In genomic region chr4:88791274-88791673, GRCh38 we compare ENCODE assay signal across 10 cellular contexts.
DNase-seq lines count a peak whose midpoint lies in the region; ATAC-seq, FAIRE-seq and TF ChIP-seq lines count a peak whose summit lies in the region.
"Had no signal": no experiment of that assay in that cellular context is flagged by ENCODE, and none has a peak within 500 bp of the region (broad histone marks: within the 10 kb centered on the region; RNA-seq: fewer than 3 reads in every experiment).

No MANE protein-coding gene starts in this region.

- H3K27ac ChIP-seq in KMS-11 = no peak overlapping the region
- H3K27ac ChIP-seq in astrocyte (ENCODE audit: low read depth, low read length) = no peak overlapping the region
- no peak overlapping the region for H3K27ac ChIP-seq in WERI-Rb-1

- H3K9me3 ChIP-seq in astrocyte (ENCODE audit: insufficient read depth, low read depth, low read length) (no peaks in the 10 kb centered on the region), WERI-Rb-1 (ENCODE audit: severe bottlenecking) (no peaks in the 10 kb centered on the region)
- H3K9me3 ChIP-seq: sigmoid colon had no signal

- H3K27me3 ChIP-seq in KMS-11 (ENCODE audit: insufficient read depth, low read depth) (no peaks in the 10 kb centered on the region), astrocyte (ENCODE audit: insufficient read depth, low read length) (no peaks in the 10 kb centered on the region), WERI-Rb-1 (ENCODE audit: insufficient read depth, low read depth, severe bottlenecking) (no peaks in the 10 kb centered on the region)
- H3K27me3 ChIP-seq: sigmoid colon had no signal

- no peaks in the 10 kb centered on the region for H3K36me3 Mint-ChIP-seq in astrocyte (ENCODE audit: low read depth, unreplicated experiment)

- no peaks in the 10 kb centered on the region for H3K36me3 ChIP-seq in KMS-11 (ENCODE audit: insufficient read depth)
- no peaks in the 10 kb centered on the region for H3K36me3 ChIP-seq in astrocyte (ENCODE audit: insufficient read depth, low read length)
- H3K36me3 ChIP-seq in WERI-Rb-1 = no peaks in the 10 kb centered on the region

- peaks cover 44% of the 10 kb centered on the region for H3K4me1 ChIP-seq in KMS-11 (ENCODE audit: low read depth, poor library complexity, severe bottlenecking)
- peaks cover 15% of the 10 kb centered on the region for H3K4me1 ChIP-seq in astrocyte (ENCODE audit: insufficient read depth, low read length)

- H3K9ac ChIP-seq in KMS-11 (no peak overlapping the region), astrocyte (ENCODE audit: low read length) (no peak overlapping the region)

- H2AFZ ChIP-seq in KMS-11 (ENCODE audit: low read depth) = no peak overlapping the region
- no peak overlapping the region for H2AFZ ChIP-seq in astrocyte (ENCODE audit: low read depth, low read length)

- peaks cover 30% of the 10 kb centered on the region for H3K4me1 Mint-ChIP-seq in astrocyte (ENCODE audit: low read depth, unreplicated experiment)

- no peaks in the 10 kb centered on the region for H3K79me2 ChIP-seq in KMS-11 (ENCODE audit: insufficient read depth, low read depth)
- H3K79me2 ChIP-seq in astrocyte (ENCODE audit: insufficient read depth, low read length) = no peaks in the 10 kb centered on the region

- ATAC-seq in left lobe of liver (peak; percentile 91), GM19351 (IDR thresholded peaks at IDR 0.05; ENCODE audit: unreplicated experiment) (no peak), GM19452 (IDR thresholded peaks at IDR 0.05; ENCODE audit: unreplicated experiment) (no peak)

- FAIRE-seq in D721Med (lab: Jason Lieb, UNC) (peak; percentile 21), astrocyte (lab: Jason Lieb, UNC) (peak; percentile 60)

- peak overlapping the region; percentile 99 for H3K27ac Mint-ChIP-seq in astrocyte (ENCODE audit: unreplicated experiment)
- H3K27ac Mint-ChIP-seq: stimulated activated naive CD8-positive, alpha-beta T cell treated with anti-CD3 and anti-CD28 coated beads, Interleukin-15, Interleukin-2, amounts not matched to agents 100 ng/mL and 50 ng/mL, for 24 hours had no signal

- H4K20me1 ChIP-seq in KMS-11 (ENCODE audit: insufficient read depth) (no peaks in the 10 kb centered on the region), astrocyte (ENCODE audit: insufficient read depth, low read length) (no peaks in the 10 kb centered on the region)

- no peaks in the 10 kb centered on the region for H3K27me3 Mint-ChIP-seq in astrocyte (ENCODE audit: low read depth, unreplicated experiment)
- H3K27me3 Mint-ChIP-seq: stimulated activated naive CD8-positive, alpha-beta T cell treated with anti-CD3 and anti-CD28 coated beads, Interleukin-15, Interleukin-2, amounts not matched to agents 100 ng/mL and 50 ng/mL, for 24 hours had no signal

- H3K4me3 ChIP-seq in KMS-11 (IDR thresholded peaks at IDR 0.05; ENCODE audit: insufficient read depth, low read depth, low read length) (no peak overlapping the region), astrocyte (ENCODE audit: insufficient read depth, low read depth, low read length) (no peak overlapping the region), WERI-Rb-1 (ENCODE audit: low read depth, low read length) (no peak overlapping the region)
- H3K4me3 ChIP-seq: sigmoid colon had no signal

- DNase-seq in D721Med (ENCODE audit: insufficient read length, low spot score) (no peak), astrocyte (ENCODE audit: low read depth) (peak; percentile 59), left lobe of liver (ENCODE audit: low spot score) (no peak), NCI-H146 (lab: John Stamatoyannopoulos, UW) (no peak), WERI-Rb-1 (no peak)
- DNase-seq: sigmoid colon had no signal

- H3K4me2 ChIP-seq in KMS-11 = peak overlapping the region; percentile 17; the same call in 1 of the 2 replicates
- no peak overlapping the region for H3K4me2 ChIP-seq in astrocyte (ENCODE audit: low read length)

- H3K4me3 Mint-ChIP-seq in astrocyte (ENCODE audit: unreplicated experiment) = no peak overlapping the region
- H3K4me3 Mint-ChIP-seq: stimulated activated naive CD8-positive, alpha-beta T cell treated with anti-CD3 and anti-CD28 coated beads, Interleukin-15, Interleukin-2, amounts not matched to agents 100 ng/mL and 50 ng/mL, for 24 hours had no signal

- TF ChIP-seq CTCF in D721Med (IDR thresholded peaks at IDR 0.05; ENCODE audit: insufficient read depth, missing control alignments) = peak; percentile 35
- no peak for TF ChIP-seq CTCF in KMS-11 (conservative IDR thresholded peaks at IDR 0.05; ENCODE audit: low read depth, low read length)
- TF ChIP-seq CTCF in astrocyte (IDR thresholded peaks at IDR 0.05; ENCODE audit: insufficient read depth, low read depth, low read length) = peak; percentile 22
- TF ChIP-seq CTCF in WERI-Rb-1 (IDR thresholded peaks at IDR 0.05; ENCODE audit: low read depth, low read length) = no peak

- no peaks in the 10 kb centered on the region for H3K9me3 Mint-ChIP-seq in astrocyte (ENCODE audit: unreplicated experiment)
- H3K9me3 Mint-ChIP-seq: stimulated activated naive CD8-positive, alpha-beta T cell treated with anti-CD3 and anti-CD28 coated beads, Interleukin-15, Interleukin-2, amounts not matched to agents 100 ng/mL and 50 ng/mL, for 24 hours had no signal

Comparison
In these comparisons a context has a peak if more than half of its experiments do, and no peak if none do; other contexts are left out.
1. CTCF ChIP-seq: peak in D721Med (single experiment) and astrocyte (single experiment); none in KMS-11 (single experiment) and WERI-Rb-1 (single experiment).